Comparison of ENCODE assay signal across 1 cellular context in the genomic region with DNA sequence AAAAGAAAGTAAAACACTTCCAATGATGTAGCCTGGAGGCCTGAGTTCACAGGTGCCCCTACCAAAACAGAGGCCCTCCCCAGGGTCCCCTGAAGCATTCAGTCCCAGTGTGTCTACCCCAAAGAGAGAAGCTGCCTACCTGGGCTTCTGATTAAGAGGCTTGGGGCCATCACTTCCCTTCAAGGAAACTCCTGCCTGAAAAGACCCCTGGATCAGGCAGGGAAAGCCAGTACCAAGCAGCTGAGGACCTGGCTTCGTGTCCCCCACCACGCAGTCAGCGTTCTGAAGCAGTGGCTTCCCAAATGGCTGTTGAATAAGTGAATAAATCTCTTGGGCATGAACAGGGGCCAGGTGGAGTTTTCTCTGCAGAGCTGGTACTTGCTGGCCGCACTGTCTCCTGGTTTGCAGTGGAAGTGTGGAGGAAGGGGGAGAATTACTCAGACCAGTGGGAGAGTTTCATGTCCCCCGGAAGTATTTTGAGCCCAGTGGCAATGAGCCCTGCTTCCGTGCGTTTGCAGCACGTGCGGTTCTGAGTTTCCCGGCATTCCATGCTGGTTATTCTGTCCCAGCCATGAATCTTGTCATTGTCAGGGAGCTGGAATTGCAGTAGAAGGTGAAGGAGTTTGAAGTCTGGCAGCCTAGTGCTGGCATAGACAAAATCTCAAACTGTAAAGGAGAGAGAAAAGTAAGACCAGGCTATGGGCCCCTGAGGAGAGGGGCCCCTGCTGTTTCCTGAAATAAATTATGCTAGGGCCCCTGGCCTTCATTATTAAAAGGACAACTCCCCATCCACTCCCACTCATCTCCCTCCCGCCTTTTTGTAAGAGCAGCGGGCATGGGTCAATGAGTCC.
A peak's percentile ranks its signal among the peaks of the same experiment; 100 is the strongest.
TF ChIP-seq lines count a peak whose summit lies in the region.

No MANE protein-coding gene starts in this region.

TF ChIP-seq in HepG2, 621 proteins besides CTCF, POLR2A, EP300 and RAD21 (continued from another document and continues in another):
- no peak for TF ChIP-seq ZBTB40 (IDR thresholded peaks at IDR 0.05)
- no peak for TF ChIP-seq ZBTB40 (CRISPR knock-in tag; IDR thresholded peaks at IDR 0.05)
- no peak for TF ChIP-seq TCF7 (IDR thresholded peaks at IDR 0.05; ENCODE audit: low read depth)
- no peak for TF ChIP-seq FOXK1 (CRISPR knock-in tag; IDR thresholded peaks at IDR 0.05; ENCODE audit: borderline replicate concordance, low read depth)
- 0 out of 2 replicates have a peak, but pooled peaks have one; percentile 32 for TF ChIP-seq ZNF891 (CRISPR knock-in tag; IDR thresholded peaks at IDR 0.05)
- TF ChIP-seq ZNF678 (CRISPR knock-in tag; IDR thresholded peaks at IDR 0.05), result no peak
- TF ChIP-seq GATAD2A (CRISPR knock-in tag; IDR thresholded peaks at IDR 0.05), result no peak
- no peak for TF ChIP-seq POLR2AphosphoS5 (IDR thresholded peaks at IDR 0.05; ENCODE audit: low read depth, low read length)
- TF ChIP-seq ZIK1 (CRISPR knock-in tag; IDR thresholded peaks at IDR 0.05; ENCODE audit: borderline replicate concordance, low read depth), result no peak
- no peak for TF ChIP-seq ZNF766 (CRISPR knock-in tag; IDR thresholded peaks at IDR 0.05; ENCODE audit: borderline replicate concordance)
- TF ChIP-seq ZKSCAN1 (IDR thresholded peaks at IDR 0.05; ENCODE audit: low read length), result no peak
- no peak for TF ChIP-seq SMAD9 (CRISPR knock-in tag; IDR thresholded peaks at IDR 0.05)
- TF ChIP-seq ZNF260 (CRISPR knock-in tag; IDR thresholded peaks at IDR 0.05; ENCODE audit: borderline replicate concordance, low read depth), result 0 out of 2 replicates have a peak, but pooled peaks have one; percentile 1
- TF ChIP-seq HNF1B (CRISPR knock-in tag; IDR thresholded peaks at IDR 0.05), result peak; percentile 5; the same call in 1 of the 2 replicates
- TF ChIP-seq MIER2 (CRISPR knock-in tag; IDR thresholded peaks at IDR 0.05), result no peak
- no peak for TF ChIP-seq ZNF205 (CRISPR knock-in tag; IDR thresholded peaks at IDR 0.05)
- TF ChIP-seq ZNF607 (CRISPR knock-in tag; IDR thresholded peaks at IDR 0.05; ENCODE audit: borderline replicate concordance), result no peak
- TF ChIP-seq KMT2A (CRISPR knock-in tag; IDR thresholded peaks at IDR 0.05), result 0 out of 2 replicates have a peak, but pooled peaks have one; percentile 17
- no peak for TF ChIP-seq MAFF (IDR thresholded peaks at IDR 0.05; ENCODE audit: low read depth, low read length)
- 0 out of 2 replicates have a peak, but pooled peaks have one; percentile 42 for TF ChIP-seq ZNF446 (CRISPR knock-in tag; IDR thresholded peaks at IDR 0.05)
- TF ChIP-seq ZNF773 (CRISPR knock-in tag; IDR thresholded peaks at IDR 0.05; ENCODE audit: borderline replicate concordance), result no peak
- TF ChIP-seq RBM22 (optimal IDR thresholded peaks at IDR 0.05; ENCODE audit: low read length), result no peak
- no peak for TF ChIP-seq SMAD1 (CRISPR knock-in tag; IDR thresholded peaks at IDR 0.05; ENCODE audit: borderline replicate concordance, low read depth)
- TF ChIP-seq ZNF816 (CRISPR knock-in tag; IDR thresholded peaks at IDR 0.05; ENCODE audit: borderline replicate concordance), result no peak
- no peak for TF ChIP-seq ZNF570 (CRISPR knock-in tag; IDR thresholded peaks at IDR 0.05; ENCODE audit: borderline replicate concordance)
- TF ChIP-seq MLLT10 (CRISPR knock-in tag; IDR thresholded peaks at IDR 0.05), result no peak
- no peak for TF ChIP-seq FOXP1 (IDR thresholded peaks at IDR 0.05)
- no peak for TF ChIP-seq FOXP1 (CRISPR knock-in tag; IDR thresholded peaks at IDR 0.05)
- TF ChIP-seq SRF (IDR thresholded peaks at IDR 0.05; ENCODE audit: low read depth, low read length), result no peak
- no peak for TF ChIP-seq ZNF317 (CRISPR knock-in tag; IDR thresholded peaks at IDR 0.05)
- TF ChIP-seq, protein P1, sequence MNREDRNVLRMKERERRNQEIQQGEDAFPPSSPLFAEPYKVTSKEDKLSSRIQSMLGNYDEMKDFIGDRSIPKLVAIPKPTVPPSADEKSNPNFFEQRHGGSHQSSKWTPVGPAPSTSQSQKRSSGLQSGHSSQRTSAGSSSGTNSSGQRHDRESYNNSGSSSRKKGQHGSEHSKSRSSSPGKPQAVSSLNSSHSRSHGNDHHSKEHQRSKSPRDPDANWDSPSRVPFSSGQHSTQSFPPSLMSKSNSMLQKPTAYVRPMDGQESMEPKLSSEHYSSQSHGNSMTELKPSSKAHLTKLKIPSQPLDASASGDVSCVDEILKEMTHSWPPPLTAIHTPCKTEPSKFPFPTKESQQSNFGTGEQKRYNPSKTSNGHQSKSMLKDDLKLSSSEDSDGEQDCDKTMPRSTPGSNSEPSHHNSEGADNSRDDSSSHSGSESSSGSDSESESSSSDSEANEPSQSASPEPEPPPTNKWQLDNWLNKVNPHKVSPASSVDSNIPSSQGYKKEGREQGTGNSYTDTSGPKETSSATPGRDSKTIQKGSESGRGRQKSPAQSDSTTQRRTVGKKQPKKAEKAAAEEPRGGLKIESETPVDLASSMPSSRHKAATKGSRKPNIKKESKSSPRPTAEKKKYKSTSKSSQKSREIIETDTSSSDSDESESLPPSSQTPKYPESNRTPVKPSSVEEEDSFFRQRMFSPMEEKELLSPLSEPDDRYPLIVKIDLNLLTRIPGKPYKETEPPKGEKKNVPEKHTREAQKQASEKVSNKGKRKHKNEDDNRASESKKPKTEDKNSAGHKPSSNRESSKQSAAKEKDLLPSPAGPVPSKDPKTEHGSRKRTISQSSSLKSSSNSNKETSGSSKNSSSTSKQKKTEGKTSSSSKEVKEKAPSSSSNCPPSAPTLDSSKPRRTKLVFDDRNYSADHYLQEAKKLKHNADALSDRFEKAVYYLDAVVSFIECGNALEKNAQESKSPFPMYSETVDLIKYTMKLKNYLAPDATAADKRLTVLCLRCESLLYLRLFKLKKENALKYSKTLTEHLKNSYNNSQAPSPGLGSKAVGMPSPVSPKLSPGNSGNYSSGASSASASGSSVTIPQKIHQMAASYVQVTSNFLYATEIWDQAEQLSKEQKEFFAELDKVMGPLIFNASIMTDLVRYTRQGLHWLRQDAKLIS (CRISPR knock-in tag; IDR thresholded peaks at IDR 0.05), result no peak
- TF ChIP-seq, protein P2, sequence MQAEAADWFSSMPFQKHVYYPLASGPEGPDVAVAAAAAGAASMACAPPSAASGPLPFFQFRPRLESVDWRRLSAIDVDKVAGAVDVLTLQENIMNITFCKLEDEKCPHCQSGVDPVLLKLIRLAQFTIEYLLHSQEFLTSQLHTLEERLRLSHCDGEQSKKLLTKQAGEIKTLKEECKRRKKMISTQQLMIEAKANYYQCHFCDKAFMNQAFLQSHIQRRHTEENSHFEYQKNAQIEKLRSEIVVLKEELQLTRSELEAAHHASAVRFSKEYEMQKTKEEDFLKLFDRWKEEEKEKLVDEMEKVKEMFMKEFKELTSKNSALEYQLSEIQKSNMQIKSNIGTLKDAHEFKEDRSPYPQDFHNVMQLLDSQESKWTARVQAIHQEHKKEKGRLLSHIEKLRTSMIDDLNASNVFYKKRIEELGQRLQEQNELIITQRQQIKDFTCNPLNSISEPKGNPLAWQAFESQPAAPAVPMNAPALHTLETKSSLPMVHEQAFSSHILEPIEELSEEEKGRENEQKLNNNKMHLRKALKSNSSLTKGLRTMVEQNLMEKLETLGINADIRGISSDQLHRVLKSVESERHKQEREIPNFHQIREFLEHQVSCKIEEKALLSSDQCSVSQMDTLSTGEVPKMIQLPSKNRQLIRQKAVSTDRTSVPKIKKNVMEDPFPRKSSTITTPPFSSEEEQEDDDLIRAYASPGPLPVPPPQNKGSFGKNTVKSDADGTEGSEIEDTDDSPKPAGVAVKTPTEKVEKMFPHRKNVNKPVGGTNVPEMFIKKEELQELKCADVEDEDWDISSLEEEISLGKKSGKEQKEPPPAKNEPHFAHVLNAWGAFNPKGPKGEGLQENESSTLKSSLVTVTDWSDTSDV (CRISPR knock-in tag; IDR thresholded peaks at IDR 0.05), result 0 out of 2 replicates have a peak, but pooled peaks have one; percentile 71
- TF ChIP-seq, protein P3, sequence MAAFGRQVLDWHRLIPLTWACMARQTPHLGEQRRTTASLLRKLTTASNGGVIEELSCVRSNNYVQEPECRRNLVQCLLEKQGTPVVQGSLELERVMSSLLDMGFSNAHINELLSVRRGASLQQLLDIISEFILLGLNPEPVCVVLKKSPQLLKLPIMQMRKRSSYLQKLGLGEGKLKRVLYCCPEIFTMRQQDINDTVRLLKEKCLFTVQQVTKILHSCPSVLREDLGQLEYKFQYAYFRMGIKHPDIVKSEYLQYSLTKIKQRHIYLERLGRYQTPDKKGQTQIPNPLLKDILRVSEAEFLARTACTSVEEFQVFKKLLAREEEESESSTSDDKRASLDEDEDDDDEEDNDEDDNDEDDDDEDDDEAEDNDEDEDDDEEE (CRISPR knock-in tag; IDR thresholded peaks at IDR 0.05), result peak; percentile 52; the same call in 1 of the 2 replicates
- TF ChIP-seq ZNF75D (CRISPR knock-in tag; IDR thresholded peaks at IDR 0.05; ENCODE audit: borderline replicate concordance), result no peak
- TF ChIP-seq NAIF1 (CRISPR knock-in tag; IDR thresholded peaks at IDR 0.05; ENCODE audit: borderline replicate concordance), result peak; percentile 39; the same call in 1 of the 2 replicates
- TF ChIP-seq TBX2 (CRISPR knock-in tag; IDR thresholded peaks at IDR 0.05; ENCODE audit: borderline replicate concordance), result no peak
- TF ChIP-seq BHLHE40 (IDR thresholded peaks at IDR 0.05; ENCODE audit: low read length), result peak; percentile 62
- no peak for TF ChIP-seq ZMAT3 (CRISPR knock-in tag; conservative IDR thresholded peaks at IDR 0.05)
- 0 out of 2 replicates have a peak, but pooled peaks have one; percentile 0 for TF ChIP-seq ARNT2 (CRISPR knock-in tag; IDR thresholded peaks at IDR 0.05; ENCODE audit: low read depth)
- no peak for TF ChIP-seq ZNF101 (CRISPR knock-in tag; IDR thresholded peaks at IDR 0.05; ENCODE audit: borderline replicate concordance, low read depth)
- TF ChIP-seq ZNF33A (CRISPR knock-in tag; IDR thresholded peaks at IDR 0.05; ENCODE audit: borderline replicate concordance), result no peak
- 0 out of 2 replicates have a peak, but pooled peaks have one; percentile 51 for TF ChIP-seq GTF3A (CRISPR knock-in tag; conservative IDR thresholded peaks at IDR 0.05)
- 0 out of 2 replicates have a peak, but pooled peaks have one; percentile 48 for TF ChIP-seq ZNF576 (CRISPR knock-in tag; IDR thresholded peaks at IDR 0.05)
